Comparison of ENCODE assay signal across 22 cellular contexts in the genomic region with DNA sequence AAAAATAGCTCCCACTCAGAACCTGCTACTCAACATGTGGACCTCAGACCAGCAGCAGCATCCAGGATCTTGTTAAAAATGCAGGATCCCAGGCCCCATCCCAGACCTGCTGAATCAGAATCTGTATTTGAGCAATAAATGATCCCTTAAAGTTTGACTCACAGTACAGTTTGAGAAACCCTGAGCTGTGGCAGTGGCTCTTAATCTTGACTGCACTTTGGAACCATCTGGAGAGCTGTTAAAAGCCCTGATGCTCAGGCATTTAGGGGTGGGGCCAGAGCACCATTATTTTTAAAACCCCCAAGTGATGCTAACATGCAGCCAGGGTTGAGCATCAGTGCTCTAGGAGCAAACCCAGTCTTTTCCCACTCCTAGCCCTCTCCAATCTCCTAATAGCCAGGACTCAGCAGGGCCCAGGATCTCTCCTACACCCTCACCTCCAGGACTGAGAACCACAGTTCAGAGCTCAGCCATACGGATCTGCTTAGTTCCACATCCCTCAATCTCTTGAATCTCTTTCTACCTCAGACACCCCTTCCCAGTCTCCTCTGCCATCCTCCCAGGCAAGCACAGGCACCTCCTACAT. TPM values are rescaled to one million over a fixed set of nuclear protein-coding genes. Genes with fewer than 3 reads are reported as not detected.
A peak's percentile ranks its signal among the peaks of the same experiment; 100 is the strongest.
DNase-seq lines count a peak whose midpoint lies in the region; ATAC-seq and TF ChIP-seq lines count a peak whose summit lies in the region.
"Had no signal": no experiment of that assay in that cellular context is flagged by ENCODE, and none has a peak within 500 bp of the region (broad histone marks: within the 10 kb centered on the region; RNA-seq: fewer than 3 reads in every experiment).

No MANE protein-coding gene starts in this region.

- H3K9me3 Mint-ChIP-seq in stimulated activated naive CD8-positive, alpha-beta T cell treated with anti-CD3 and anti-CD28 coated beads, Interleukin-15, Interleukin-2, amounts not matched to agents 100 ng/mL and 50 ng/mL, for 24 hours, result no peaks in the 10 kb centered on the region
- no peaks in the 10 kb centered on the region for H3K9me3 Mint-ChIP-seq in IgD-negative memory B cell
- no peaks in the 10 kb centered on the region for H3K9me3 Mint-ChIP-seq in effector memory CD8-positive, alpha-beta T cell
- H3K9me3 Mint-ChIP-seq in stimulated activated naive B cell treated with anti-CD40 and anti-IgM and Interleukin-4, amounts not matched to agents 10 μg/mL and 1 μg/mL and 100 μg/mL, for 72 hours, result peaks cover 5 to 10% of the 10 kb centered on the region in 2 donors

- peaks cover 82% of the 10 kb centered on the region for H3K36me3 Mint-ChIP-seq in stimulated activated naive CD8-positive, alpha-beta T cell treated with anti-CD3 and anti-CD28 coated beads, Interleukin-15, Interleukin-2, amounts not matched to agents 100 ng/mL and 50 ng/mL, for 24 hours (ENCODE audit: low read depth)
- peaks cover 4% of the 10 kb centered on the region for H3K36me3 Mint-ChIP-seq in IgD-negative memory B cell
- peaks cover 27% of the 10 kb centered on the region for H3K36me3 Mint-ChIP-seq in effector memory CD8-positive, alpha-beta T cell (ENCODE audit: insufficient read depth)
- H3K36me3 Mint-ChIP-seq in stimulated activated naive B cell treated with anti-CD40 and anti-IgM and Interleukin-4, amounts not matched to agents 10 μg/mL and 1 μg/mL and 100 μg/mL, for 72 hours, result peaks cover 85 to 91% of the 10 kb centered on the region in 2 donors

- H3K27me3 Mint-ChIP-seq in stimulated activated naive CD8-positive, alpha-beta T cell treated with anti-CD3 and anti-CD28 coated beads, Interleukin-15, Interleukin-2, amounts not matched to agents 100 ng/mL and 50 ng/mL, for 24 hours, result no peaks in the 10 kb centered on the region
- peaks cover 12% of the 10 kb centered on the region for H3K27me3 Mint-ChIP-seq in IgD-negative memory B cell
- H3K27me3 Mint-ChIP-seq in effector memory CD8-positive, alpha-beta T cell, result no peaks in the 10 kb centered on the region
- peaks cover 0 to 4% of the 10 kb centered on the region in 2 donors for H3K27me3 Mint-ChIP-seq in stimulated activated naive B cell treated with anti-CD40 and anti-IgM and Interleukin-4, amounts not matched to agents 10 μg/mL and 1 μg/mL and 100 μg/mL, for 72 hours
- H3K27me3 Mint-ChIP-seq: activated naive CD8-positive, alpha-beta T cell had no signal

- no peak for ATAC-seq in stimulated activated naive CD8-positive, alpha-beta T cell treated with anti-CD3 and anti-CD28 coated beads, Interleukin-15, Interleukin-2, amounts not matched to agents 100 U/mL and 50 U/mL, for 24 hours
- no peak for ATAC-seq in effector memory CD8-positive, alpha-beta T cell (replicated peaks)
- ATAC-seq in stimulated activated naive B cell treated with anti-CD40 and anti-IgM and Interleukin-4, amounts not matched to agents 10 μg/mL and 1 μg/mL and 100 μg/mL, for 72 hours (replicated peaks), result no peak
- ATAC-seq in GM18505 (IDR thresholded peaks at IDR 0.05; ENCODE audit: unreplicated experiment) (no peak), GM18873 (IDR thresholded peaks at IDR 0.05; ENCODE audit: low FRiP score, unreplicated experiment) (no peak)

- no peak for TF ChIP-seq POLR2A in GM18505 (IDR thresholded peaks at IDR 0.05; ENCODE audit: borderline replicate concordance, extremely low read depth, insufficient read depth, insufficient read length)

- no peak overlapping the region for H3K4me3 Mint-ChIP-seq in stimulated activated naive CD8-positive, alpha-beta T cell treated with anti-CD3 and anti-CD28 coated beads, Interleukin-15, Interleukin-2, amounts not matched to agents 100 ng/mL and 50 ng/mL, for 24 hours
- peak overlapping the region in 1 of 4 donors; percentile 61 for H3K4me3 Mint-ChIP-seq in IgD-negative memory B cell
- H3K4me3 Mint-ChIP-seq in effector memory CD8-positive, alpha-beta T cell, result peak overlapping the region in 1 of 2 donors; percentile 27
- H3K4me3 Mint-ChIP-seq in stimulated activated naive B cell treated with anti-CD40 and anti-IgM and Interleukin-4, amounts not matched to agents 10 μg/mL and 1 μg/mL and 100 μg/mL, for 72 hours, result peak overlapping the region; percentile 51 to 70
- H3K4me3 Mint-ChIP-seq: activated naive CD8-positive, alpha-beta T cell; H9 had no signal

- no peak for DNase-seq in stimulated activated naive CD8-positive, alpha-beta T cell treated with anti-CD3 and anti-CD28 coated beads, Interleukin-15, Interleukin-2, amounts not matched to agents 100 U/mL and 50 U/mL, for 24 hours
- no peak for DNase-seq in effector memory CD8-positive, alpha-beta T cell
- DNase-seq in stimulated activated naive B cell treated with anti-CD40 and anti-IgM and Interleukin-4, amounts not matched to agents 10 μg/mL and 1 μg/mL and 100 μg/mL, for 72 hours, result no peak
- DNase-seq in hippocampal formation (lab: John Stamatoyannopoulos, UW), result no peak
- DNase-seq: activated CD4-positive, alpha-beta T cell treated with anti-CD3 and anti-CD28 coated beads, Interleukin-2, amount 50 U/mL, for 1 hour; AML-193; brain microvascular endothelial cell; H9; mammary epithelial cell; MG63; NCI-H146; NCI-H2227 treated with DMSO at 0.1 percent for 48 hours; NK-92 treated with Interleukin-12 subunit alpha and Interleukin-12 subunit beta, amount 100 ng/mL, for 24 hours; sigmoid colon; stomach; SW 1271; trophoblast cell had no signal

- H3K27ac Mint-ChIP-seq in stimulated activated naive CD8-positive, alpha-beta T cell treated with anti-CD3 and anti-CD28 coated beads, Interleukin-15, Interleukin-2, amounts not matched to agents 100 ng/mL and 50 ng/mL, for 24 hours, result peak overlapping the region; percentile 46
- H3K27ac Mint-ChIP-seq in IgD-negative memory B cell, result peak overlapping the region in 2 of 3 donors; percentile 71 to 81
- peak overlapping the region; percentile 30 to 82 for H3K27ac Mint-ChIP-seq in effector memory CD8-positive, alpha-beta T cell
- H3K27ac Mint-ChIP-seq in stimulated activated naive B cell treated with anti-CD40 and anti-IgM and Interleukin-4, amounts not matched to agents 10 μg/mL and 1 μg/mL and 100 μg/mL, for 72 hours, result peak overlapping the region; percentile 94
- H3K27ac Mint-ChIP-seq: activated naive CD8-positive, alpha-beta T cell; H9 had no signal

- H3K4me1 Mint-ChIP-seq in stimulated activated naive CD8-positive, alpha-beta T cell treated with anti-CD3 and anti-CD28 coated beads, Interleukin-15, Interleukin-2, amounts not matched to agents 100 ng/mL and 50 ng/mL, for 24 hours (ENCODE audit: low read depth), result peaks cover 84% of the 10 kb centered on the region
- H3K4me1 Mint-ChIP-seq in IgD-negative memory B cell, result peaks cover 35 to 38% (median 35%) of the 10 kb centered on the region in 3 donors
- H3K4me1 Mint-ChIP-seq in effector memory CD8-positive, alpha-beta T cell (ENCODE audit: low read depth in 2 of 2), result peaks cover 45 to 77% of the 10 kb centered on the region in 2 donors
- peaks cover 65 to 94% of the 10 kb centered on the region in 2 donors for H3K4me1 Mint-ChIP-seq in stimulated activated naive B cell treated with anti-CD40 and anti-IgM and Interleukin-4, amounts not matched to agents 10 μg/mL and 1 μg/mL and 100 μg/mL, for 72 hours

RNA-seq across cellular contexts. Expression of a gene that starts 10.2 kb away (rescaled TPM):
- 43.1 TPM for polyA plus RNA-seq in IgD-negative memory B cell
